In the genomic region with DNA sequence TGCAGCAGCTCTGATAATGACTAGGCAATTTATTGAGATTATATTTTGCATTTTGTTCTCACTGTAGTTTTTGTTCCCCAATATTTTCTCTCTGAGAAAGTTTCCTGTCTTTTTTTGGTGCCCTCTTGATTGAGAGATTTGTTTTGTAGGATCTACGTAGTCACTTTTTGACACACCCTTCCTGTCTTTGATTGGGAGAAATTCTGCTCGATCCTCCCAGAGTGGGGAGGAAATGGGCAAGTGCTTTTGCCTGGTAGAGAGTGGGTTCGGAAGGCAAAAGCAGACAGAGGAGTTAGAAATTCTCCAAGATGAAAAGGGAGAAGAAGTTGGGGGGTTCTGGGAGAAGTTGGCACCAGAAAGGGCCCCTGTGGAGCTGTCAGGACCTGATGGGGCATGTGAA, we compare ENCODE assay signal across 41 cellular contexts. TPM values are rescaled to one million over a fixed set of nuclear protein-coding genes. Genes with fewer than 3 reads are reported as not detected.
"Had no signal": no experiment of that assay in that cellular context is flagged by ENCODE, and none has a peak within 500 bp of the region (broad histone marks: within the 10 kb centered on the region; RNA-seq: fewer than 3 reads in every experiment).

No MANE protein-coding gene starts in this region.

- H3K4me3 ChIP-seq: ascending aorta, cardiac muscle cell had no signal

- ATAC-seq: activated CD8-positive, alpha-beta T cell treated with anti-CD3 and anti-CD28 coated beads for 36 hours; activated naive CD8-positive, alpha-beta T cell treated with anti-CD3 and anti-CD28 coated beads, Interleukin-2, amount 50 U/mL, for 24 hours; activated T-cell treated with anti-CD3 and anti-CD28 coated beads, Interleukin-2, amount 50 U/mL, for 4 hours; activated T-cell treated with anti-CD3 and anti-CD28 coated beads, Interleukin-2, amount 50 U/mL, for 72 hours; activated T-helper 17 cell treated with anti-CD3 and anti-CD28 coated beads, Interleukin-2, amount 50 U/mL, for 72 hours; T-helper 17 cell had no signal

- DNase-seq: activated B cell treated with CpG ODN at 0.5 μM for 24 hours; activated CD4-positive, alpha-beta memory T cell treated with anti-CD3 and anti-CD28 coated beads for 36 hours; activated CD4-positive, alpha-beta T cell treated with anti-CD3 and anti-CD28 coated beads for 4 hours; activated CD4-positive, alpha-beta T cell treated with anti-CD3 and anti-CD28 coated beads, Interleukin-2, amount 10 ng/mL, durations not matched to agents 24 days and 14 days; activated CD4-positive, alpha-beta T cell treated with anti-CD3 and anti-CD28 coated beads, Interleukin-2, amount 50 U/mL, for 1 hour; activated CD4-positive, alpha-beta T cell treated with anti-CD3 and anti-CD28 coated beads, Interleukin-2, amount 50 U/mL, for 4 hours; activated CD4-positive, CD25-positive, alpha-beta regulatory T cell treated with anti-CD3 and anti-CD28 coated beads, Interleukin-2, amount 50 U/mL, for 72 hours; activated CD8-positive, alpha-beta memory T cell treated with anti-CD3 and anti-CD28 coated beads, Interleukin-2, amount 50 U/mL, for 4 hours; activated CD8-positive, alpha-beta T cell treated with anti-CD3 and anti-CD28 coated beads for 36 hours; activated effector memory CD4-positive, alpha-beta T cell treated with anti-CD3 and anti-CD28 coated beads, Interleukin-2, amount 50 U/mL, for 16 hours; activated gamma-delta T cell treated with Interleukin-2 at 50 U/mL for 16 hours; activated naive CD4-positive, alpha-beta T cell; activated naive CD4-positive, alpha-beta T cell treated with anti-CD3 and anti-CD28 coated beads, Interleukin-2, amount 10 ng/mL, durations not matched to agents 7 days and 5 days; activated naive CD8-positive, alpha-beta T cell treated with anti-CD3 and anti-CD28 coated beads, Interleukin-2, amount 10 ng/mL, durations not matched to agents 7 days and 5 days; activated naive CD8-positive, alpha-beta T cell treated with anti-CD3 and anti-CD28 coated beads, Interleukin-2, amount 50 U/mL, for 24 hours; activated T-cell treated with anti-CD3 and anti-CD28 coated beads for 4 hours; activated T-cell treated with anti-CD3 and anti-CD28 coated beads, Interleukin-2, amount 50 U/mL, for 1 hour; activated T-cell treated with anti-CD3 and anti-CD28 coated beads, Interleukin-2, amount 50 U/mL, for 4 hours; activated T-cell treated with anti-CD3 and anti-CD28 coated beads, Interleukin-2, amount 50 U/mL, for 72 hours; amygdala; anterior cingulate cortex; caudate nucleus; cerebellar nuclear complex; T-cell; T-helper 17 cell; T1000 had no signal

- H3K27ac Mint-ChIP-seq: activated B cell treated with CpG ODN at 0.5 μM for 24 hours; activated CD4-positive, alpha-beta memory T cell treated with anti-CD3 and anti-CD28 coated beads for 36 hours; activated CD4-positive, alpha-beta T cell treated with anti-CD3 and anti-CD28 coated beads, Interleukin-2, amount 10 ng/mL, durations not matched to agents 24 days and 14 days; activated CD8-positive, alpha-beta T cell treated with anti-CD3 and anti-CD28 coated beads for 36 hours; activated naive CD4-positive, alpha-beta T cell treated with anti-CD3 and anti-CD28 coated beads, Interleukin-2, amount 10 ng/mL, durations not matched to agents 7 days and 5 days; activated naive CD8-positive, alpha-beta T cell; activated naive CD8-positive, alpha-beta T cell treated with anti-CD3 and anti-CD28 coated beads, Interleukin-2, amount 10 ng/mL, durations not matched to agents 7 days and 5 days; activated naive CD8-positive, alpha-beta T cell treated with anti-CD3 and anti-CD28 coated beads, Interleukin-2, amount 50 U/mL, for 24 hours; activated T-cell treated with anti-CD3 and anti-CD28 coated beads, Interleukin-2, amount 50 U/mL, for 72 hours; activated T-helper 1 cell treated with anti-CD3 and anti-CD28 coated beads, Interleukin-12 subunit alpha, Interleukin-12 subunit beta, Interleukin-2, Interleukin-4 antibody, amounts not matched to agents 30 ng/mL and 10 ng/mL and 1 ng/mL, durations not matched to agents 14 hours and 24 hours and 36 hours; activated T-helper 17 cell treated with anti-CD3 and anti-CD28 coated beads, Interleukin-2, amount 50 U/mL, for 72 hours; brain; T-helper 17 cell had no signal

- H3K27me3 ChIP-seq: ascending aorta had no signal

- H3K4me1 ChIP-seq: ascending aorta had no signal

- H3K27ac ChIP-seq: ascending aorta, cardiac muscle cell, VCaP had no signal

- H3K9me3 Mint-ChIP-seq: activated CD4-positive, alpha-beta T cell treated with anti-CD3 and anti-CD28 coated beads, Interleukin-2, amount 10 ng/mL, durations not matched to agents 24 days and 14 days; activated CD8-positive, alpha-beta T cell treated with anti-CD3 and anti-CD28 coated beads for 36 hours; activated naive CD4-positive, alpha-beta T cell treated with anti-CD3 and anti-CD28 coated beads, Interleukin-2, amount 50 U/mL, for 24 hours; activated naive CD8-positive, alpha-beta T cell treated with anti-CD3 and anti-CD28 coated beads, Interleukin-2, amount 10 ng/mL, durations not matched to agents 7 days and 5 days; activated naive CD8-positive, alpha-beta T cell treated with anti-CD3 and anti-CD28 coated beads, Interleukin-2, amount 50 U/mL, for 24 hours; activated T-cell treated with anti-CD3 and anti-CD28 coated beads, Interleukin-2, amount 50 U/mL, for 4 hours; activated T-cell treated with anti-CD3 and anti-CD28 coated beads, Interleukin-2, amount 50 U/mL, for 72 hours; activated T-helper 1 cell treated with anti-CD3 and anti-CD28 coated beads, Interleukin-12 subunit alpha, Interleukin-12 subunit beta, Interleukin-2, Interleukin-4 antibody, amounts not matched to agents 30 ng/mL and 10 ng/mL and 1 ng/mL, durations not matched to agents 14 hours and 24 hours and 36 hours; activated T-helper 17 cell treated with anti-CD3 and anti-CD28 coated beads, Interleukin-2, amount 50 U/mL, for 72 hours; central memory CD8-positive, alpha-beta T cell; T-cell had no signal

- H3K4me3 Mint-ChIP-seq: activated B cell treated with CpG ODN at 0.5 μM for 24 hours; activated CD4-positive, alpha-beta memory T cell treated with anti-CD3 and anti-CD28 coated beads for 36 hours; activated CD4-positive, alpha-beta T cell treated with anti-CD3 and anti-CD28 coated beads, Interleukin-2, amount 10 ng/mL, durations not matched to agents 24 days and 14 days; activated CD8-positive, alpha-beta T cell treated with anti-CD3 and anti-CD28 coated beads for 36 hours; activated naive CD4-positive, alpha-beta T cell treated with anti-CD3 and anti-CD28 coated beads, Interleukin-2, amount 10 ng/mL, durations not matched to agents 7 days and 5 days; activated naive CD4-positive, alpha-beta T cell treated with anti-CD3 and anti-CD28 coated beads, Interleukin-2, amount 50 U/mL, for 24 hours; activated naive CD8-positive, alpha-beta T cell; activated naive CD8-positive, alpha-beta T cell treated with anti-CD3 and anti-CD28 coated beads, Interleukin-2, amount 10 ng/mL, durations not matched to agents 7 days and 5 days; activated naive CD8-positive, alpha-beta T cell treated with anti-CD3 and anti-CD28 coated beads, Interleukin-2, amount 50 U/mL, for 24 hours; activated T-cell treated with anti-CD3 and anti-CD28 coated beads, Interleukin-2, amount 50 U/mL, for 4 hours; activated T-cell treated with anti-CD3 and anti-CD28 coated beads, Interleukin-2, amount 50 U/mL, for 72 hours; activated T-helper 1 cell treated with anti-CD3 and anti-CD28 coated beads, Interleukin-12 subunit alpha, Interleukin-12 subunit beta, Interleukin-2, Interleukin-4 antibody, amounts not matched to agents 30 ng/mL and 10 ng/mL and 1 ng/mL, durations not matched to agents 14 hours and 24 hours and 36 hours; activated T-helper 17 cell treated with anti-CD3 and anti-CD28 coated beads, Interleukin-2, amount 50 U/mL, for 72 hours; brain; central memory CD8-positive, alpha-beta T cell had no signal

- H3K36me3 ChIP-seq: ascending aorta, cardiac muscle cell had no signal

- FAIRE-seq: bronchial epithelial cell, TTC549 had no signal

- H3K36me3 Mint-ChIP-seq: activated naive CD4-positive, alpha-beta T cell treated with anti-CD3 and anti-CD28 coated beads, Interleukin-2, amount 10 ng/mL, durations not matched to agents 7 days and 5 days; activated naive CD4-positive, alpha-beta T cell treated with anti-CD3 and anti-CD28 coated beads, Interleukin-2, amount 50 U/mL, for 24 hours; activated naive CD8-positive, alpha-beta T cell; activated naive CD8-positive, alpha-beta T cell treated with anti-CD3 and anti-CD28 coated beads, Interleukin-2, amount 10 ng/mL, durations not matched to agents 7 days and 5 days; brain; T-cell had no signal

- H3K4me1 Mint-ChIP-seq: activated B cell treated with CpG ODN at 0.5 μM for 24 hours; activated CD4-positive, alpha-beta T cell treated with anti-CD3 and anti-CD28 coated beads, Interleukin-2, amount 10 ng/mL, durations not matched to agents 24 days and 14 days; activated naive CD8-positive, alpha-beta T cell treated with anti-CD3 and anti-CD28 coated beads, Interleukin-2, amount 10 ng/mL, durations not matched to agents 7 days and 5 days; activated naive CD8-positive, alpha-beta T cell treated with anti-CD3 and anti-CD28 coated beads, Interleukin-2, amount 50 U/mL, for 24 hours; activated T-helper 17 cell treated with anti-CD3 and anti-CD28 coated beads, Interleukin-2, amount 50 U/mL, for 72 hours; brain had no signal

RNA-seq across cellular contexts. Expression of gene SYT6, which starts 42.1 kb away (rescaled TPM):
- total RNA-seq: activated B cell treated with CpG ODN at 0.5 μM for 24 hours; activated CD4-positive, alpha-beta memory T cell treated with anti-CD3 and anti-CD28 coated beads for 36 hours; activated CD4-positive, alpha-beta T cell treated with anti-CD3 and anti-CD28 coated beads, Interleukin-2, amount 10 ng/mL, durations not matched to agents 24 days and 14 days; activated CD8-positive, alpha-beta memory T cell treated with anti-CD3 and anti-CD28 coated beads for 36 hours; activated CD8-positive, alpha-beta T cell treated with anti-CD3 and anti-CD28 coated beads for 36 hours; activated naive CD8-positive, alpha-beta T cell treated with anti-CD3 and anti-CD28 coated beads, Interleukin-2, amount 10 ng/mL, durations not matched to agents 7 days and 5 days; activated T-cell treated with anti-CD3 and anti-CD28 coated beads, Interleukin-2, amount 50 U/mL, for 4 hours; activated T-cell treated with anti-CD3 and anti-CD28 coated beads, Interleukin-2, amount 50 U/mL, for 72 hours; activated T-helper 1 cell treated with anti-CD3 and anti-CD28 coated beads, Interleukin-12 subunit alpha, Interleukin-12 subunit beta, Interleukin-2, Interleukin-4 antibody, amounts not matched to agents 30 ng/mL and 10 ng/mL and 1 ng/mL, durations not matched to agents 14 hours and 24 hours and 36 hours; activated T-helper 17 cell treated with anti-CD3 and anti-CD28 coated beads, Interleukin-2, amount 50 U/mL, for 72 hours; ascending aorta; bronchial epithelial cell; chondrocyte; T-helper 1 cell treated with Interleukin-12 subunit alpha and Interleukin-12 subunit beta and Interleukin-4 antibody, amounts not matched to agents 30 ng/mL and 1 ng/mL, for 36 hours; T-helper 2 cell treated with Interferon-gamma antibody and Interleukin-4, amounts not matched to agents 100 ng/mL and 5 ng/mL, for 36 hours had no signal
- polyA plus RNA-seq: cardiac muscle cell had no signal
